In genomic region chr2:121258066-121258465, GRCh38 we compare ENCODE assay signal across 21 cellular contexts. TPM values are rescaled to one million over a fixed set of nuclear protein-coding genes. Genes with fewer than 3 reads are reported as not detected.
"Had no signal": no experiment of that assay in that cellular context is flagged by ENCODE, and none has a peak within 500 bp of the region (broad histone marks: within the 10 kb centered on the region; RNA-seq: fewer than 3 reads in every experiment).

No MANE protein-coding gene starts in this region.

- DNase-seq: cerebellar nuclear complex; colonic mucosa; esophagus squamous epithelium; foreskin fibroblast; glutamatergic neuron; kidney glomerular epithelial cell; mucosa of descending colon; occipital lobe; pancreas; right cardiac atrium; stimulated activated CD4-positive, alpha-beta T cell treated with anti-CD3 and anti-CD28 coated beads, Interleukin-15, amount 100 ng/mL, for 24 hours; stimulated activated CD4-positive, alpha-beta T cell treated with anti-CD3 and anti-CD28 coated beads, Interleukin-1b, Interleukin-23, amount 100 ng/mL, for 48 hours; stimulated activated CD4-positive, alpha-beta T cell treated with anti-CD3 and anti-CD28 coated beads, Interleukin-4, amount 100 ng/mL, for 24 hours had no signal

- H3K36me3 ChIP-seq: colonic mucosa, gastroesophageal sphincter, pancreas, tibial nerve had no signal

- H3K4me1 ChIP-seq: gastroesophageal sphincter had no signal

- H3K4me3 ChIP-seq: colonic mucosa, esophagus squamous epithelium, gastroesophageal sphincter, mucosa of descending colon, pancreas, tibial nerve had no signal

- H3K9me3 ChIP-seq: colonic mucosa, esophagus squamous epithelium, gastroesophageal sphincter, mucosa of descending colon, pancreas, tibial nerve had no signal

- H3K36me3 Mint-ChIP-seq: stimulated activated memory B cell treated with anti-CD40 and anti-IgM and Interleukin-4, amounts not matched to agents 10 μg/mL and 1 μg/mL and 100 μg/mL, for 72 hours had no signal

- H3K4me3 Mint-ChIP-seq: nephron; stimulated activated memory B cell treated with anti-CD40 and anti-IgM and Interleukin-4, amounts not matched to agents 10 μg/mL and 1 μg/mL and 100 μg/mL, for 72 hours; stimulated activated naive CD8-positive, alpha-beta T cell treated with anti-CD3 and anti-CD28 coated beads, Interleukin-15, Interleukin-2, amounts not matched to agents 100 ng/mL and 50 ng/mL, for 24 hours had no signal

- H3K27me3 ChIP-seq: colonic mucosa, esophagus squamous epithelium, gastroesophageal sphincter, pancreas, tibial nerve had no signal

- H3K27ac Mint-ChIP-seq: progenitor cell of endocrine pancreas; stimulated activated memory B cell treated with anti-CD40 and anti-IgM and Interleukin-4, amounts not matched to agents 10 μg/mL and 1 μg/mL and 100 μg/mL, for 72 hours; stimulated activated naive CD8-positive, alpha-beta T cell treated with anti-CD3 and anti-CD28 coated beads, Interleukin-15, Interleukin-2, amounts not matched to agents 100 ng/mL and 50 ng/mL, for 24 hours had no signal

- H3K4me1 Mint-ChIP-seq: nephron had no signal

- H3K9me3 Mint-ChIP-seq: stimulated activated memory B cell treated with anti-CD40 and anti-IgM and Interleukin-4, amounts not matched to agents 10 μg/mL and 1 μg/mL and 100 μg/mL, for 72 hours; stimulated activated naive CD8-positive, alpha-beta T cell treated with anti-CD3 and anti-CD28 coated beads, Interleukin-15, Interleukin-2, amounts not matched to agents 100 ng/mL and 50 ng/mL, for 24 hours had no signal

- H3K27ac ChIP-seq: gastroesophageal sphincter, pancreas, tibial nerve had no signal

- ATAC-seq: gastroesophageal sphincter; mucosa of descending colon; pancreas; right cardiac atrium; stimulated activated memory B cell treated with anti-CD40 and anti-IgM and Interleukin-4, amounts not matched to agents 10 μg/mL and 1 μg/mL and 100 μg/mL, for 72 hours had no signal

RNA-seq across cellular contexts. Expression of gene TFCP2L1, which starts 26.9 kb away (rescaled TPM):
- total RNA-seq: lung microvascular endothelial cell, myocyte had no signal
